8 cellular contexts compared by ENCODE assay signal in genomic region chr12:40105515-40106201, GRCh38. TPM values are rescaled to one million over a fixed set of nuclear protein-coding genes. Genes with fewer than 3 reads are reported as not detected.
A peak's percentile ranks its signal among the peaks of the same experiment; 100 is the strongest.
DNase-seq lines count a peak whose midpoint lies in the region; ATAC-seq and TF ChIP-seq lines count a peak whose summit lies in the region.

TSS of gene SLC2A13 (minus strand) at chr12:40106081. CDS start at chr12:40105808, 273 bp downstream.

- peak within 1 kb of the TSS; percentile 75 for H3K4me3 Mint-ChIP-seq in activated CD4-positive, alpha-beta T cell treated with anti-CD3 and anti-CD28 coated beads, Interleukin-2, amount 10 ng/mL, durations not matched to agents 7 days and 5 days
- H3K4me3 Mint-ChIP-seq in dendritic cell treated with granulocyte-macrophage colony-stimulating factor and Interleukin-4, amounts not matched to agents 40 ng/mL and 50 ng/mL, for 4 days: peak within 1 kb of the TSS; percentile 80

- CTCF ChIA-PET in AG04450 (lab: Charles Lee): interaction anchor here (0.6 to 5.7 kb wide), 7 partner anchors 13 to 342 kb away, joined by 4 to 102 read pairs (median 11); no protein-coding TSS in a partner anchor
- CTCF ChIA-PET in activated CD4-positive, alpha-beta T cell treated with anti-CD3 and anti-CD28 coated beads, Interleukin-2, amount 10 ng/mL, durations not matched to agents 7 days and 5 days (lab: Charles Lee): interaction anchor here (0.6 to 2.0 kb wide), 4 partner anchors 9 to 76 kb away, joined by 3 to 5 read pairs (median 4); no protein-coding TSS in a partner anchor

- H3K27ac ChIP-seq in AG04450 (ENCODE audit: low read depth, low read length) (no peak within 1 kb of the TSS), right lobe of liver (peak within 1 kb of the TSS; percentile 41 to 75 (median 71))

- no peaks in the 10 kb centered on the region for H3K36me3 ChIP-seq in right lobe of liver

- no peak for TF ChIP-seq CTCF in AG04450 (IDR thresholded peaks at IDR 0.05; ENCODE audit: low read depth, low read length)
- no peak for TF ChIP-seq CTCF in right lobe of liver (IDR thresholded peaks at IDR 0.05)

- peaks cover 30% of the 10 kb centered on the region for H3K4me1 Mint-ChIP-seq in activated CD4-positive, alpha-beta T cell treated with anti-CD3 and anti-CD28 coated beads, Interleukin-2, amount 10 ng/mL, durations not matched to agents 7 days and 5 days
- peaks cover 37% of the 10 kb centered on the region for H3K4me1 Mint-ChIP-seq in dendritic cell treated with granulocyte-macrophage colony-stimulating factor and Interleukin-4, amounts not matched to agents 40 ng/mL and 50 ng/mL, for 4 days (ENCODE audit: low read depth)

- no peaks in the 10 kb centered on the region for H3K9me3 Mint-ChIP-seq in activated CD4-positive, alpha-beta T cell treated with anti-CD3 and anti-CD28 coated beads, Interleukin-2, amount 10 ng/mL, durations not matched to agents 7 days and 5 days
- H3K9me3 Mint-ChIP-seq in dendritic cell treated with granulocyte-macrophage colony-stimulating factor and Interleukin-4, amounts not matched to agents 40 ng/mL and 50 ng/mL, for 4 days: no peaks in the 10 kb centered on the region

- no peak within 1 kb of the TSS for H3K27ac Mint-ChIP-seq in activated CD4-positive, alpha-beta T cell treated with anti-CD3 and anti-CD28 coated beads, Interleukin-2, amount 10 ng/mL, durations not matched to agents 7 days and 5 days
- H3K27ac Mint-ChIP-seq in dendritic cell treated with granulocyte-macrophage colony-stimulating factor and Interleukin-4, amounts not matched to agents 40 ng/mL and 50 ng/mL, for 4 days: peak within 1 kb of the TSS; percentile 56

- TF ChIP-seq POLR2A in right lobe of liver (IDR thresholded peaks at IDR 0.05): peak; percentile 80

- WGBS in right lobe of liver (ENCODE audit: insufficient coverage, low coverage, low lambda C conversion rate, missing lambda C conversion rate): no CpG with 5 or more reads among the region's 97 CpGs

- DNase-seq in AG04450 (ENCODE audit: low read depth, low spot score) (peak; percentile 18), NCI-H446 (lab: John Stamatoyannopoulos, UW) (peak; percentile 53 to 87), right lobe of liver (peak; percentile 87)
- peak; percentile 63 for DNase-seq in activated CD4-positive, alpha-beta T cell treated with anti-CD3 and anti-CD28 coated beads, Interleukin-2, amount 10 ng/mL, durations not matched to agents 7 days and 5 days
- DNase-seq in stimulated activated CD4-positive, alpha-beta T cell treated with anti-CD3 and anti-CD28 coated beads, Interleukin-4, amount 100 ng/mL, for 24 hours: peak; percentile 71

- H3K27me3 ChIP-seq in AG04450 (ENCODE audit: control insufficient read depth, insufficient read depth, low read length): no peaks in the 10 kb centered on the region
- H3K27me3 ChIP-seq in right lobe of liver: no peaks in the 10 kb centered on the region

- H3K36me3 Mint-ChIP-seq in activated CD4-positive, alpha-beta T cell treated with anti-CD3 and anti-CD28 coated beads, Interleukin-2, amount 10 ng/mL, durations not matched to agents 7 days and 5 days (ENCODE audit: low read depth): no peaks in the 10 kb centered on the region
- no peaks in the 10 kb centered on the region for H3K36me3 Mint-ChIP-seq in dendritic cell treated with granulocyte-macrophage colony-stimulating factor and Interleukin-4, amounts not matched to agents 40 ng/mL and 50 ng/mL, for 4 days (ENCODE audit: low read depth)

- peak within 1 kb of the TSS; percentile 84 for H3K4me3 ChIP-seq in AG04450 (ENCODE audit: low read depth, low read length)
- peak within 1 kb of the TSS; percentile 81 to 97 (median 83) for H3K4me3 ChIP-seq in right lobe of liver

- H3K9me3 ChIP-seq in AG04450 (ENCODE audit: control insufficient read depth, insufficient read depth, low read length) (no peaks in the 10 kb centered on the region), right lobe of liver (no peaks in the 10 kb centered on the region)

- peaks cover 11% of the 10 kb centered on the region for H3K27me3 Mint-ChIP-seq in activated CD4-positive, alpha-beta T cell treated with anti-CD3 and anti-CD28 coated beads, Interleukin-2, amount 10 ng/mL, durations not matched to agents 7 days and 5 days
- H3K27me3 Mint-ChIP-seq in dendritic cell treated with granulocyte-macrophage colony-stimulating factor and Interleukin-4, amounts not matched to agents 40 ng/mL and 50 ng/mL, for 4 days: peaks cover 32% of the 10 kb centered on the region

- intact Hi-C loops in dendritic cell treated with granulocyte-macrophage colony-stimulating factor and Interleukin-4, amounts not matched to agents 40 ng/mL and 50 ng/mL, for 4 days (cut with micrococcal nuclease): loop anchor here (5.0 kb wide), 2 partner anchors 207 to 338 kb away; no protein-coding TSS in a partner anchor
- intact Hi-C loops in right lobe of liver (cut with DNase I): loop anchor here (10.0 kb wide), 2 partner anchors 71 to 341 kb away; no protein-coding TSS in a partner anchor

- POLR2A ChIA-PET in AG04450 (lab: Yijun Ruan, JAX): interaction anchor here (0.6 to 1.5 kb wide), 4 partner anchors 51 to 94 kb away, joined by 3 to 4 read pairs (median 3); no protein-coding TSS in a partner anchor
- POLR2A ChIA-PET in activated CD4-positive, alpha-beta T cell treated with anti-CD3 and anti-CD28 coated beads, Interleukin-2, amount 10 ng/mL, durations not matched to agents 7 days and 5 days (lab: Charles Lee): no interaction called here

- peak; percentile 78 for ATAC-seq in GM18861 (IDR thresholded peaks at IDR 0.05; ENCODE audit: unreplicated experiment)
- ATAC-seq in HG03064 (IDR thresholded peaks at IDR 0.05; ENCODE audit: low read depth, unreplicated experiment): peak; percentile 83
- ATAC-seq in right lobe of liver: peak; percentile 96 to 97 (median 96)

- H3K4me1 ChIP-seq in right lobe of liver: peaks cover 0 to 14% (median 0%) of the 10 kb centered on the region in 4 donors

RNA-seq across cellular contexts. Expression of gene SLC2A13, which starts in this region (rescaled TPM):
- polyA plus RNA-seq in AG04450 (2011; rRNA removed): 1.7 and 3.1 TPM in 2 replicates
- polyA minus RNA-seq in AG04450 (2011; rRNA and poly(A)+ RNA removed): 4.4 and 5.3 TPM in 2 replicates
- total RNA-seq in activated CD4-positive, alpha-beta T cell treated with anti-CD3 and anti-CD28 coated beads, Interleukin-2, amount 10 ng/mL, durations not matched to agents 7 days and 5 days: 1 to 10 TPM; 2.2 to 2.5 TPM
- total RNA-seq in right lobe of liver: 10 to 100 TPM in 1 of 6 experiments, 1 to 10 TPM in 5; 5.2 to 11.7 (median 8.7) TPM

Comparison
In these comparisons a context has a peak if more than half of its experiments do, and no peak if none do; other contexts are left out.
1. DNase-seq: peak in every context shown above with its lines; median percentile 87 in right lobe of liver; 71 in stimulated activated CD4-positive, alpha-beta T cell treated with anti-CD3 and anti-CD28 coated beads, Interleukin-4, amount 100 ng/mL, for 24 hours; 70 in NCI-H446; 63 in activated CD4-positive, alpha-beta T cell treated with anti-CD3 and anti-CD28 coated beads, Interleukin-2, amount 10 ng/mL, durations not matched to agents 7 days and 5 days; 18 in AG04450.